Comparison of ENCODE assay signal across 23 cellular contexts in the genomic region with DNA sequence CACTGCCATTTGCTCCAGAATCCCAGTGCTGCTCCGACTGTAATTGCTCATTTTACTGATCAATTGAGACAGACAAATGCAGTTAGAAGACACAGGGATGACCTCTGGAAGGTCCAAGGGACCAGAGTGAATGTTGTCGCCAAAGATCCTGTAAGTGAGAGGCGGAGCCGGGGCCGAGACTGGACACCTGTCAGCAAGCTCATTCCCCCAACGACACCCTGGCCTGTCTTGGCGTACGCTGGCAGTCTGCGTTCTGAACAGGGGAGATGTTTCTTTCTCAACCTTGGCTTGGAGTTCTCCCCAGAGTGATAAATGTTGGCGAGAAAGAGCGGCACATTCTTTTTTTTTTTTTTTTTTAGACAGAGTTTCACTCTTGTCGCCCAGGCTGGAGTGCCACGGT. TPM values are rescaled to one million over a fixed set of nuclear protein-coding genes. Genes with fewer than 3 reads are reported as not detected.
DNase-seq lines count a peak whose midpoint lies in the region; ATAC-seq, FAIRE-seq and TF ChIP-seq lines count a peak whose summit lies in the region.
"Had no signal": no experiment of that assay in that cellular context is flagged by ENCODE, and none has a peak within 500 bp of the region (broad histone marks: within the 10 kb centered on the region; RNA-seq: fewer than 3 reads in every experiment).

No MANE protein-coding gene starts in this region.

- DNase-seq in right cardiac atrium (peak in 2 of 3 donors; percentile 36 to 71), Right ventricle myocardium superior (no peak), astrocyte (ENCODE audit: low read depth) (no peak), osteocyte (ENCODE audit: extremely low spot score, unreplicated experiment) (no peak), type B pancreatic cell (ENCODE audit: extremely low spot score, unreplicated experiment) (no peak), NCI-H1092 (lab: John Stamatoyannopoulos, UW) (no peak)
- DNase-seq in activated T-cell treated with anti-CD3 and anti-CD28 coated beads, Interleukin-2, amount 50 U/mL, for 72 hours = no peak
- DNase-seq: Caco-2; CD4-positive, alpha-beta T cell; DMS79; EL; GDM1; NCI-H2029; NCI-H446; NCI-H524 treated with DMSO at 0.1 percent for 48 hours; NCI-H774 had no signal

- no peak overlapping the region for H3K9ac ChIP-seq in astrocyte (ENCODE audit: low read length)

- no peaks in the 10 kb centered on the region for H4K20me1 ChIP-seq in astrocyte (ENCODE audit: insufficient read depth, low read length)

- no peaks in the 10 kb centered on the region for H3K36me3 ChIP-seq in astrocyte (ENCODE audit: insufficient read depth, low read length)

- H3K27me3 Mint-ChIP-seq in astrocyte (ENCODE audit: low read depth, unreplicated experiment) (no peaks in the 10 kb centered on the region), osteocyte (ENCODE audit: unreplicated experiment) (no peaks in the 10 kb centered on the region), type B pancreatic cell (no peaks in the 10 kb centered on the region)
- H3K27me3 Mint-ChIP-seq in activated T-cell treated with anti-CD3 and anti-CD28 coated beads, Interleukin-2, amount 50 U/mL, for 72 hours (ENCODE audit: low read depth) = peaks cover 10% of the 10 kb centered on the region
- H3K27me3 Mint-ChIP-seq: CD4-positive, alpha-beta T cell had no signal

- H3K4me1 Mint-ChIP-seq in astrocyte (ENCODE audit: low read depth, unreplicated experiment) = peaks cover 25% of the 10 kb centered on the region
- peaks cover 39% of the 10 kb centered on the region for H3K4me1 Mint-ChIP-seq in osteocyte (ENCODE audit: unreplicated experiment)
- H3K4me1 Mint-ChIP-seq in type B pancreatic cell (ENCODE audit: unreplicated experiment) = peaks cover 16% of the 10 kb centered on the region
- peaks cover 22% of the 10 kb centered on the region for H3K4me1 Mint-ChIP-seq in activated T-cell treated with anti-CD3 and anti-CD28 coated beads, Interleukin-2, amount 50 U/mL, for 72 hours (ENCODE audit: low read depth)

- H3K36me3 Mint-ChIP-seq in astrocyte (ENCODE audit: low read depth, unreplicated experiment) (no peaks in the 10 kb centered on the region), osteocyte (ENCODE audit: unreplicated experiment) (no peaks in the 10 kb centered on the region), type B pancreatic cell (no peaks in the 10 kb centered on the region)
- no peaks in the 10 kb centered on the region for H3K36me3 Mint-ChIP-seq in activated T-cell treated with anti-CD3 and anti-CD28 coated beads, Interleukin-2, amount 50 U/mL, for 72 hours (ENCODE audit: insufficient read depth in 2 of 2)

- no peak overlapping the region for H3K4me3 ChIP-seq in right cardiac atrium (ENCODE audit: low read length)
- H3K4me3 ChIP-seq in astrocyte (ENCODE audit: insufficient read depth, low read depth, low read length) = no peak overlapping the region
- H3K4me3 ChIP-seq: GM12878, K562 had no signal

- 57% methylated on average over 13 of the region's 13 CpGs for WGBS in right cardiac atrium

- FAIRE-seq in astrocyte (lab: Jason Lieb, UNC) = no peak
- FAIRE-seq: GM12878, H1, HepG2, K562, RCC 7860 had no signal

- no peak overlapping the region for H3K4me2 ChIP-seq in astrocyte (ENCODE audit: low read length)

- no peak overlapping the region for H2AFZ ChIP-seq in astrocyte (ENCODE audit: low read depth, low read length)

- H3K4me1 ChIP-seq in right cardiac atrium (ENCODE audit: control insufficient read depth, insufficient read depth, low read length) = peaks cover 4% of the 10 kb centered on the region
- peaks cover 30% of the 10 kb centered on the region for H3K4me1 ChIP-seq in astrocyte (ENCODE audit: insufficient read depth, low read length)

- H3K27ac Mint-ChIP-seq in astrocyte (ENCODE audit: unreplicated experiment) = peak overlapping the region; percentile 41
- peak overlapping the region; percentile 31 for H3K27ac Mint-ChIP-seq in osteocyte (ENCODE audit: unreplicated experiment)
- H3K27ac Mint-ChIP-seq in type B pancreatic cell = peak overlapping the region; percentile 41
- H3K27ac Mint-ChIP-seq in activated T-cell treated with anti-CD3 and anti-CD28 coated beads, Interleukin-2, amount 50 U/mL, for 72 hours = no peak overlapping the region
- H3K27ac Mint-ChIP-seq: CD4-positive, alpha-beta T cell had no signal

- H3K27me3 ChIP-seq in right cardiac atrium (ENCODE audit: control insufficient read depth, insufficient read depth) = no peaks in the 10 kb centered on the region
- H3K27me3 ChIP-seq in astrocyte (ENCODE audit: insufficient read depth, low read length) = no peaks in the 10 kb centered on the region

- H3K27ac ChIP-seq in right cardiac atrium (ENCODE audit: low read length) (peak overlapping the region; percentile 3), astrocyte (ENCODE audit: low read depth, low read length) (no peak overlapping the region)

- intact Hi-C loops in right cardiac atrium (cut with DNase I) = no loop called here
- intact Hi-C loops in Right ventricle myocardium superior (cut with DNase I) = no loop called here

- no peaks in the 10 kb centered on the region for H3K79me2 ChIP-seq in astrocyte (ENCODE audit: insufficient read depth, low read length)

- H3K4me3 Mint-ChIP-seq in astrocyte (ENCODE audit: unreplicated experiment) = no peak overlapping the region
- H3K4me3 Mint-ChIP-seq in osteocyte (ENCODE audit: unreplicated experiment) = no peak overlapping the region
- no peak overlapping the region for H3K4me3 Mint-ChIP-seq in type B pancreatic cell
- no peak overlapping the region for H3K4me3 Mint-ChIP-seq in activated T-cell treated with anti-CD3 and anti-CD28 coated beads, Interleukin-2, amount 50 U/mL, for 72 hours
- H3K4me3 Mint-ChIP-seq: CD4-positive, alpha-beta T cell had no signal

- H3K9me3 Mint-ChIP-seq in astrocyte (ENCODE audit: unreplicated experiment) = peaks cover 3% of the 10 kb centered on the region
- H3K9me3 Mint-ChIP-seq in osteocyte (ENCODE audit: unreplicated experiment) = no peaks in the 10 kb centered on the region
- H3K9me3 Mint-ChIP-seq in type B pancreatic cell = no peaks in the 10 kb centered on the region
- H3K9me3 Mint-ChIP-seq in activated T-cell treated with anti-CD3 and anti-CD28 coated beads, Interleukin-2, amount 50 U/mL, for 72 hours = no peaks in the 10 kb centered on the region
- H3K9me3 Mint-ChIP-seq: CD4-positive, alpha-beta T cell had no signal

- H3K9me3 ChIP-seq in right cardiac atrium (ENCODE audit: control insufficient read depth, low read length) (no peaks in the 10 kb centered on the region), astrocyte (ENCODE audit: insufficient read depth, low read depth, low read length) (no peaks in the 10 kb centered on the region)
- H3K9me3 ChIP-seq: Caco-2 had no signal

- peak in 1 of 2 donors; percentile 29 for ATAC-seq in right cardiac atrium
- no peak for ATAC-seq in Right ventricle myocardium superior (ENCODE audit: poor library complexity)
- ATAC-seq in GM21381 (IDR thresholded peaks at IDR 0.05; ENCODE audit: unreplicated experiment) = no peak
- ATAC-seq in activated T-cell treated with anti-CD3 and anti-CD28 coated beads, Interleukin-2, amount 50 U/mL, for 72 hours (replicated peaks in 1 of 2) = no peak
- ATAC-seq: GM12878, HCT116, HepG2, K562 had no signal

- TF ChIP-seq CTCF in astrocyte (IDR thresholded peaks at IDR 0.05; ENCODE audit: insufficient read depth, low read depth, low read length) = no peak
- TF ChIP-seq CTCF in osteocyte (IDR thresholded peaks at IDR 0.05) = no peak
- no peak for TF ChIP-seq CTCF in type B pancreatic cell (conservative IDR thresholded peaks at IDR 0.05)

RNA-seq across cellular contexts. Expression of gene GADD45B, which starts 24.2 kb away (rescaled TPM):
- 100 to 1,000 TPM in 2 of 4 donors, 10 to 100 TPM in 2; 52.4 to 205 (median 78.9) TPM for total RNA-seq in right cardiac atrium
- polyA plus RNA-seq in right cardiac atrium = 195 TPM
- 42.1 TPM for total RNA-seq in Right ventricle myocardium superior
- total RNA-seq in astrocyte = 161 and 190 TPM in 2 replicates
- 148 and 165 TPM in 2 replicates for total RNA-seq in osteocyte
- 31.1 and 67.3 TPM in 2 replicates for total RNA-seq in type B pancreatic cell (ENCODE audit: low replicate concordance)
- total RNA-seq in activated T-cell treated with anti-CD3 and anti-CD28 coated beads, Interleukin-2, amount 50 U/mL, for 72 hours = 10 to 100 TPM; 84.4 to 84.5 TPM

RNA-seq across cellular contexts. Expression of gene LMNB2, which starts 43.4 kb away (rescaled TPM):
- total RNA-seq in right cardiac atrium (10 to 100 TPM in 3 of 4 donors, 1 to 10 TPM in 1; 9.6 to 21.6 (median 14.9) TPM), Right ventricle myocardium superior (13.9 TPM), astrocyte (64.0 and 72.1 TPM in 2 replicates), osteocyte (40.2 and 40.8 TPM in 2 replicates), type B pancreatic cell (ENCODE audit: low replicate concordance) (63.6 and 116 TPM in 2 replicates)
- polyA plus RNA-seq in right cardiac atrium = 12.1 TPM
- total RNA-seq in activated T-cell treated with anti-CD3 and anti-CD28 coated beads, Interleukin-2, amount 50 U/mL, for 72 hours = 10 to 100 TPM; 72.2 to 76.8 TPM

Comparison
In these comparisons a context has a peak if more than half of its experiments do, and no peak if none do; other contexts are left out.
1. DNase-seq: peak in right cardiac atrium (2 of 3); none in Right ventricle myocardium superior (single experiment), astrocyte (single experiment), osteocyte (single experiment), type B pancreatic cell (single experiment), activated T-cell treated with anti-CD3 and anti-CD28 coated beads, Interleukin-2, amount 50 U/mL, for 72 hours (0 of 2) and NCI-H1092 (single experiment).